2 cellular contexts compared by ENCODE assay signal in the genomic region with DNA sequence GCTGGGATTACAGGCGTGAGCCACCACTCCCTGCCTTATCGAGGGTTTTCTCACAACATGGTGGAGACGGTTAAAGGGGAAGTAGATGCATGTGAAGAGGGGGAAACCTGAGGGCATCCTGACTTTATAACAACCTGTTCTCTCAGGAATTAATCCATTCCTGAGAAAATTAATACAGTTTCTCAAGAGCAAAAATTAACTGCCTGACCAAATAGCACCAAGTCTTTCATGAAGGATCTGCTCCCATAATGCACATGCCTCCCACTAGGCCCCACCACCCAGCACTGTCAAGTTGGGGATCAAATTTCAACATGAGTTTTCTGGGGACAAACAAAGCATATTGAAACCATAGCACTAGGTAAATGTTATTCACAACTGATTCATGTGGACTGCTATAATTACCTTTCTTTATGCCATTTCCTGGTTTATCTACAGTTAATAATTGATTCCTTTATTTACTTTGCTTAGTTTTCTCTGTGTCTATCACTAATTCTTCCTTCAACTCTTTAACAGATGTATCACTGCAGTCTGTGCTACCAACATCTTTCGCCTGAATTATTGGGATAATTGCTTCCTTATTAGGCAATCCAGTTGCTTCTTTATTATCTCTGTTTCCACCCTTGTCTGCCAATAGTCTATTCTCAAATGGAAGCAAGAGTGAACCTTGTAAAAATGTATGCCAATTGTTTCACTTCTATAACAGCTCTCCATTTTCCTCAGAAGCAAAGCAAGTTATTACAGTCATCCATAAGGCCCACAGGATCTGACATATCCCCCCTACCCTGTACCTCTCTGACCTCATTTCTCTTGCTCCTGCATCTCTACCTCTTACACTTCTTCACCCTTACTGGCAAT.
TF ChIP-seq lines count a peak whose summit lies in the region.

No MANE protein-coding gene starts in this region.

TF ChIP-seq in IMR-90, 13 proteins besides CTCF, POLR2A, EP300 and RAD21:
- TF ChIP-seq MXI1 (IDR thresholded peaks at IDR 0.05; ENCODE audit: borderline replicate concordance, low read depth, low read length), result no peak
- no peak for TF ChIP-seq CEBPB (IDR thresholded peaks at IDR 0.05; ENCODE audit: low read depth, low read length)
- TF ChIP-seq MAFK (IDR thresholded peaks at IDR 0.05; ENCODE audit: low read depth, low read length), result no peak
- no peak for TF ChIP-seq RCOR1 (IDR thresholded peaks at IDR 0.05; ENCODE audit: insufficient replicate concordance, low read length)
- no peak for TF ChIP-seq CHD1 (IDR thresholded peaks at IDR 0.05; ENCODE audit: low read depth, low read length)
- no peak for TF ChIP-seq RFX5 (IDR thresholded peaks at IDR 0.05; ENCODE audit: low read depth, low read length)
- TF ChIP-seq USF2 (IDR thresholded peaks at IDR 0.05; ENCODE audit: low read depth, low read length), result no peak
- TF ChIP-seq FOS (IDR thresholded peaks at IDR 0.05; ENCODE audit: low read depth, low read length), result no peak
- TF ChIP-seq, protein P1, sequence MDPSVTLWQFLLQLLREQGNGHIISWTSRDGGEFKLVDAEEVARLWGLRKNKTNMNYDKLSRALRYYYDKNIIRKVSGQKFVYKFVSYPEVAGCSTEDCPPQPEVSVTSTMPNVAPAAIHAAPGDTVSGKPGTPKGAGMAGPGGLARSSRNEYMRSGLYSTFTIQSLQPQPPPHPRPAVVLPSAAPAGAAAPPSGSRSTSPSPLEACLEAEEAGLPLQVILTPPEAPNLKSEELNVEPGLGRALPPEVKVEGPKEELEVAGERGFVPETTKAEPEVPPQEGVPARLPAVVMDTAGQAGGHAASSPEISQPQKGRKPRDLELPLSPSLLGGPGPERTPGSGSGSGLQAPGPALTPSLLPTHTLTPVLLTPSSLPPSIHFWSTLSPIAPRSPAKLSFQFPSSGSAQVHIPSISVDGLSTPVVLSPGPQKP (IDR thresholded peaks at IDR 0.05; ENCODE audit: borderline replicate concordance, low read depth, low read length), result no peak
- no peak for TF ChIP-seq BHLHE40 (IDR thresholded peaks at IDR 0.05; ENCODE audit: low read depth, low read length)

TF ChIP-seq in liver, 16 proteins besides CTCF, POLR2A, EP300 and RAD21:
- TF ChIP-seq, protein P2, sequence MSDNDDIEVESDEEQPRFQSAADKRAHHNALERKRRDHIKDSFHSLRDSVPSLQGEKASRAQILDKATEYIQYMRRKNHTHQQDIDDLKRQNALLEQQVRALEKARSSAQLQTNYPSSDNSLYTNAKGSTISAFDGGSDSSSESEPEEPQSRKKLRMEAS (IDR thresholded peaks at IDR 0.05), result no peak
- TF ChIP-seq JUND (IDR thresholded peaks at IDR 0.05) (no peak), FOXA2 (IDR thresholded peaks at IDR 0.05) (peak; percentile 70), RXRA (IDR thresholded peaks at IDR 0.05) (peak in 1 of 2 donors; percentile 3), GABPA (IDR thresholded peaks at IDR 0.05 in 1 of 2, conservative IDR thresholded peaks at IDR 0.05 in 1 of 2) (no peak), ATF3 (IDR thresholded peaks at IDR 0.05) (no peak), HNF4G (IDR thresholded peaks at IDR 0.05) (no peak), REST (IDR thresholded peaks at IDR 0.05) (no peak)
